Comparison of ENCODE assay signal across 17 cellular contexts in genomic region chr7:132410385-132410784, GRCh38.
A peak's percentile ranks its signal among the peaks of the same experiment; 100 is the strongest.
DNase-seq lines count a peak whose midpoint lies in the region; ATAC-seq and TF ChIP-seq lines count a peak whose summit lies in the region.
"Had no signal": no experiment of that assay in that cellular context is flagged by ENCODE, and none has a peak within 500 bp of the region (broad histone marks: within the 10 kb centered on the region; RNA-seq: fewer than 3 reads in every experiment).

No MANE protein-coding gene starts in this region.

- H3K36me3 Mint-ChIP-seq in activated CD4-positive, alpha-beta T cell treated with anti-CD3 and anti-CD28 coated beads, Interleukin-2, amount 10 ng/mL, durations not matched to agents 7 days and 5 days (ENCODE audit: low read depth) = peaks cover 5% of the 10 kb centered on the region
- H3K36me3 Mint-ChIP-seq in activated CD4-positive, alpha-beta T cell treated with anti-CD3 and anti-CD28 coated beads for 36 hours (ENCODE audit: low read depth) = no peaks in the 10 kb centered on the region
- no peaks in the 10 kb centered on the region for H3K36me3 Mint-ChIP-seq in chondrocyte (ENCODE audit: low read depth)

- no peak for DNase-seq in activated CD4-positive, alpha-beta T cell treated with anti-CD3 and anti-CD28 coated beads, Interleukin-2, amount 10 ng/mL, durations not matched to agents 7 days and 5 days
- no peak for DNase-seq in activated CD4-positive, alpha-beta T cell treated with anti-CD3 and anti-CD28 coated beads for 36 hours
- DNase-seq in chondrocyte (ENCODE audit: low spot score) = no peak
- peak; percentile 54 for DNase-seq in left kidney (ENCODE audit: low read depth, low spot score)
- no peak for DNase-seq in anterior cingulate cortex (lab: John Stamatoyannopoulos, UW)
- DNase-seq in iPS-NIHi11 (ENCODE audit: low spot score) = no peak
- no peak for DNase-seq in SIG-M5 treated with dmso at 0.1 percent for 504 hours (lab: John Stamatoyannopoulos, UW; ENCODE audit: unreplicated experiment)
- DNase-seq: activated CD4-positive, alpha-beta memory T cell treated with anti-CD3 and anti-CD28 coated beads, Interleukin-2, amount 10 ng/mL, durations not matched to agents 7 days and 5 days; caudate nucleus; DMS79; hypothalamus; ovary; stimulated activated CD8-positive, alpha-beta memory T cell treated with anti-CD3 and anti-CD28 coated beads, Interleukin-4, amount 100 ng/mL, for 48 hours; transverse colon had no signal

- H3K27ac Mint-ChIP-seq in activated CD4-positive, alpha-beta T cell treated with anti-CD3 and anti-CD28 coated beads, Interleukin-2, amount 10 ng/mL, durations not matched to agents 7 days and 5 days = peak overlapping the region; percentile 51
- no peak overlapping the region for H3K27ac Mint-ChIP-seq in activated CD4-positive, alpha-beta T cell treated with anti-CD3 and anti-CD28 coated beads for 36 hours
- H3K27ac Mint-ChIP-seq in chondrocyte (ENCODE audit: unreplicated experiment) = peak overlapping the region; percentile 59
- H3K27ac Mint-ChIP-seq: activated CD4-positive, alpha-beta memory T cell treated with anti-CD3 and anti-CD28 coated beads, Interleukin-2, amount 10 ng/mL, durations not matched to agents 7 days and 5 days had no signal

- H3K4me3 Mint-ChIP-seq in activated CD4-positive, alpha-beta T cell treated with anti-CD3 and anti-CD28 coated beads, Interleukin-2, amount 10 ng/mL, durations not matched to agents 7 days and 5 days = no peak overlapping the region
- no peak overlapping the region for H3K4me3 Mint-ChIP-seq in activated CD4-positive, alpha-beta T cell treated with anti-CD3 and anti-CD28 coated beads for 36 hours
- no peak overlapping the region for H3K4me3 Mint-ChIP-seq in chondrocyte (ENCODE audit: unreplicated experiment)
- H3K4me3 Mint-ChIP-seq: activated CD4-positive, alpha-beta memory T cell treated with anti-CD3 and anti-CD28 coated beads, Interleukin-2, amount 10 ng/mL, durations not matched to agents 7 days and 5 days had no signal

- POLR2A ChIA-PET in activated CD4-positive, alpha-beta T cell treated with anti-CD3 and anti-CD28 coated beads, Interleukin-2, amount 10 ng/mL, durations not matched to agents 7 days and 5 days (lab: Charles Lee) = no interaction called here
- POLR2A ChIA-PET in activated CD4-positive, alpha-beta T cell treated with anti-CD3 and anti-CD28 coated beads for 36 hours (lab: Charles Lee) = no interaction called here

- no peak for ATAC-seq in activated CD4-positive, alpha-beta T cell treated with anti-CD3 and anti-CD28 coated beads for 36 hours
- no peak for ATAC-seq in GM18517 (IDR thresholded peaks at IDR 0.05; ENCODE audit: unreplicated experiment)
- ATAC-seq: GM12878, Panc1 had no signal

- CTCF ChIA-PET in activated CD4-positive, alpha-beta T cell treated with anti-CD3 and anti-CD28 coated beads, Interleukin-2, amount 10 ng/mL, durations not matched to agents 7 days and 5 days (lab: Charles Lee) = interaction anchor here (1.1 to 1.8 kb wide), 3 partner anchors 9 to 29 kb away, joined by 3 to 5 read pairs (median 4); no protein-coding TSS in a partner anchor
- CTCF ChIA-PET in activated CD4-positive, alpha-beta T cell treated with anti-CD3 and anti-CD28 coated beads for 36 hours (lab: Charles Lee) = interaction anchor here (0.5 kb wide), 1 partner anchor 42 kb away, joined by 3 read pairs; no protein-coding TSS in a partner anchor

- intact Hi-C loops in activated CD4-positive, alpha-beta T cell treated with anti-CD3 and anti-CD28 coated beads for 36 hours (cut with DNase I, micrococcal nuclease) = no loop called here

- peaks cover 16% of the 10 kb centered on the region for H3K4me1 Mint-ChIP-seq in activated CD4-positive, alpha-beta T cell treated with anti-CD3 and anti-CD28 coated beads, Interleukin-2, amount 10 ng/mL, durations not matched to agents 7 days and 5 days
- H3K4me1 Mint-ChIP-seq in activated CD4-positive, alpha-beta T cell treated with anti-CD3 and anti-CD28 coated beads for 36 hours = no peaks in the 10 kb centered on the region
- peaks cover 71% of the 10 kb centered on the region for H3K4me1 Mint-ChIP-seq in chondrocyte (ENCODE audit: low read depth)

- TF ChIP-seq CTCF in chondrocyte (IDR thresholded peaks at IDR 0.05) = no peak

- H3K9me3 Mint-ChIP-seq in activated CD4-positive, alpha-beta T cell treated with anti-CD3 and anti-CD28 coated beads, Interleukin-2, amount 10 ng/mL, durations not matched to agents 7 days and 5 days = no peaks in the 10 kb centered on the region
- no peaks in the 10 kb centered on the region for H3K9me3 Mint-ChIP-seq in activated CD4-positive, alpha-beta T cell treated with anti-CD3 and anti-CD28 coated beads for 36 hours (ENCODE audit: low read depth)
- H3K9me3 Mint-ChIP-seq in chondrocyte (ENCODE audit: low read depth) = no peaks in the 10 kb centered on the region
- H3K9me3 Mint-ChIP-seq: activated CD4-positive, alpha-beta memory T cell treated with anti-CD3 and anti-CD28 coated beads, Interleukin-2, amount 10 ng/mL, durations not matched to agents 7 days and 5 days had no signal

- peaks cover 16% of the 10 kb centered on the region for H3K27me3 Mint-ChIP-seq in activated CD4-positive, alpha-beta T cell treated with anti-CD3 and anti-CD28 coated beads, Interleukin-2, amount 10 ng/mL, durations not matched to agents 7 days and 5 days
- no peaks in the 10 kb centered on the region for H3K27me3 Mint-ChIP-seq in activated CD4-positive, alpha-beta T cell treated with anti-CD3 and anti-CD28 coated beads for 36 hours
- H3K27me3 Mint-ChIP-seq in chondrocyte (ENCODE audit: low read depth) = no peaks in the 10 kb centered on the region
